In the genomic region with DNA sequence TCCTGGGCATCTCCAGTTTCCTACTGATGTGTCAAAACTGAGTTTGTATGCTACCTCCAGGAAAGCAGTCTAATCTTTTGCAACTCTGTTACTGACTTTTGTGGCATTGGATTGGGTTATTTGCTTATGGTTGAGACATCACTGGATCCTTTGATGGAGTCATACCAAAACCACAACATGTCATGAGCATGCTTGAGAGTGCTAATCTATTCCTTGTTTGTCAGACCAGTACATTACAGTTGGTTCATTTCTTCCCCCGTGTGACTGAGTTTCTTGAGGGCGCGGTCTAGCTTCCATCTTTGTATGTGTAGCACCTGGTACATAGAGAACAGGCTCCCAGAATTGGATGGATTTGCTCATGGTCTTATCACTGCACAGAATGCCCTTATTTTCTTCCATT, we compare ENCODE assay signal across 9 cellular contexts. TPM values are rescaled to one million over a fixed set of nuclear protein-coding genes. Genes with fewer than 3 reads are reported as not detected.
A peak's percentile ranks its signal among the peaks of the same experiment; 100 is the strongest.
DNase-seq lines count a peak whose midpoint lies in the region; ATAC-seq and TF ChIP-seq lines count a peak whose summit lies in the region.
"Had no signal": no experiment of that assay in that cellular context is flagged by ENCODE, and none has a peak within 500 bp of the region (broad histone marks: within the 10 kb centered on the region; RNA-seq: fewer than 3 reads in every experiment).

No MANE protein-coding gene starts in this region.

- H3K4me2 ChIP-seq in H9 (ENCODE audit: insufficient read depth, insufficient read length, low read length), result no peak overlapping the region

- no peak overlapping the region for H3K23ac ChIP-seq in H9 (ENCODE audit: insufficient read length, low read depth, low read length)

- H2BK15ac ChIP-seq in H9 (ENCODE audit: low read depth, low read length), result no peak overlapping the region

- no peak overlapping the region for H2BK5ac ChIP-seq in H9 (ENCODE audit: insufficient read length, low read length)

- no peaks in the 10 kb centered on the region for H3K9me3 ChIP-seq in CD4-positive, alpha-beta T cell (ENCODE audit: control insufficient read depth, low read length)
- no peaks in the 10 kb centered on the region for H3K9me3 ChIP-seq in WERI-Rb-1 (ENCODE audit: severe bottlenecking)
- H3K9me3 ChIP-seq in H9 (ENCODE audit: control insufficient read depth, low read depth, low read length), result no peaks in the 10 kb centered on the region
- H3K9me3 ChIP-seq: sigmoid colon had no signal

- peak; percentile 29 for ATAC-seq in CD4-positive, alpha-beta T cell (ENCODE audit: poor library complexity)
- peak; percentile 71 for ATAC-seq in GM18907 (IDR thresholded peaks at IDR 0.05; ENCODE audit: unreplicated experiment)
- ATAC-seq in HG03025 (IDR thresholded peaks at IDR 0.05; ENCODE audit: low FRiP score, unreplicated experiment), result no peak

- H3K4me3 Mint-ChIP-seq in CD4-positive, alpha-beta T cell, result no peak overlapping the region
- no peak overlapping the region for H3K4me3 Mint-ChIP-seq in H9

- no peak overlapping the region for H4K91ac ChIP-seq in H9 (ENCODE audit: insufficient read length, low read depth, low read length)

- no peaks in the 10 kb centered on the region for H3K23me2 ChIP-seq in H9 (ENCODE audit: insufficient read length, low read depth, low read length, poor library complexity, severe bottlenecking)

- H4K5ac ChIP-seq in H9 (ENCODE audit: insufficient read length, low read depth, low read length), result no peak overlapping the region

- H2BK12ac ChIP-seq in H9 (ENCODE audit: insufficient read length, low read depth, low read length), result no peak overlapping the region

- no peak overlapping the region for H4K8ac ChIP-seq in H9 (replicated peaks; ENCODE audit: insufficient read length, low read depth, low read length)

- H3K4me1 ChIP-seq in H9 (ENCODE audit: insufficient read depth, low read length), result no peaks in the 10 kb centered on the region
- H3K4me1 ChIP-seq: sigmoid colon had no signal

- H3K79me2 ChIP-seq in H9 (ENCODE audit: insufficient read depth, low read length), result no peaks in the 10 kb centered on the region

- H3T11ph ChIP-seq in H9 (ENCODE audit: low read length), result no peak overlapping the region

- H2AFZ ChIP-seq in H9 (ENCODE audit: low read length), result no peak overlapping the region

- CTCF ChIA-PET in CD4-positive, alpha-beta T cell (lab: Charles Lee), result no interaction called here

- H3K36me3 Mint-ChIP-seq in CD4-positive, alpha-beta T cell (ENCODE audit: low read depth), result peaks cover 32% of the 10 kb centered on the region
- peaks cover 2 to 19% (median 16%) of the 10 kb centered on the region in 3 experiments; a peak in 4 of 7 replicates for H3K36me3 Mint-ChIP-seq in H9 (ENCODE audit: insufficient read depth in 1 of 3, low read depth in 3 of 3)

- H3K36me3 ChIP-seq in WERI-Rb-1, result no peaks in the 10 kb centered on the region

- no peak for DNase-seq in CD4-positive, alpha-beta T cell
- DNase-seq in M059J (ENCODE audit: low read depth), result peak; percentile 12
- DNase-seq in epithelial cell of esophagus (ENCODE audit: low read depth), result peak; percentile 79
- no peak for DNase-seq in NCI-H128 (lab: John Stamatoyannopoulos, UW; ENCODE audit: unreplicated experiment)
- DNase-seq in WERI-Rb-1, result no peak
- DNase-seq in H9, result no peak
- DNase-seq: sigmoid colon had no signal

- POLR2A ChIA-PET in CD4-positive, alpha-beta T cell (lab: Charles Lee), result no interaction called here

- intact Hi-C loops in CD4-positive, alpha-beta T cell (cut with DNase I, micrococcal nuclease), result no loop called here

- H2BK20ac ChIP-seq in H9 (ENCODE audit: low read depth, low read length, poor library complexity, severe bottlenecking), result no peak overlapping the region

- no peaks in the 10 kb centered on the region for H3K9me3 Mint-ChIP-seq in CD4-positive, alpha-beta T cell
- H3K9me3 Mint-ChIP-seq in H9, result no peaks in the 10 kb centered on the region

- no peak overlapping the region for H3K27ac ChIP-seq in CD4-positive, alpha-beta T cell (ENCODE audit: low read depth, low read length)
- H3K27ac ChIP-seq in WERI-Rb-1 (no peak overlapping the region), H9 (ENCODE audit: insufficient read length, low read depth, low read length) (no peak overlapping the region)
- H3K27ac ChIP-seq: sigmoid colon had no signal

- H2AK5ac ChIP-seq in H9 (ENCODE audit: insufficient read length, low read length), result no peak overlapping the region

- H3K4me3 ChIP-seq in epithelial cell of esophagus (ENCODE audit: low read length) (no peak overlapping the region), WERI-Rb-1 (ENCODE audit: low read depth, low read length) (no peak overlapping the region)
- H3K4me3 ChIP-seq: sigmoid colon had no signal

- no peaks in the 10 kb centered on the region for H3K27me3 Mint-ChIP-seq in CD4-positive, alpha-beta T cell
- H3K27me3 Mint-ChIP-seq in H9 (ENCODE audit: low read depth), result no peaks in the 10 kb centered on the region

- H3K14ac ChIP-seq in H9 (ENCODE audit: insufficient read depth, low read length), result no peak overlapping the region

- no peak overlapping the region for H3K18ac ChIP-seq in H9 (ENCODE audit: insufficient read length, low read depth, low read length)

- no peak overlapping the region for H3K4ac ChIP-seq in H9 (ENCODE audit: low read depth, low read length)

- no peaks in the 10 kb centered on the region for H3K27me3 ChIP-seq in CD4-positive, alpha-beta T cell (ENCODE audit: control insufficient read depth, insufficient read depth, low read length)
- H3K27me3 ChIP-seq in WERI-Rb-1 (ENCODE audit: insufficient read depth, low read depth, severe bottlenecking) (no peaks in the 10 kb centered on the region), H9 (ENCODE audit: insufficient read depth, low read length) (no peaks in the 10 kb centered on the region)
- H3K27me3 ChIP-seq: sigmoid colon had no signal

- H4K20me1 ChIP-seq in H9 (ENCODE audit: control insufficient read depth, insufficient read depth, insufficient read length), result no peaks in the 10 kb centered on the region

- H2BK120ac ChIP-seq in H9 (ENCODE audit: low read depth, low read length, poor library complexity, severe bottlenecking), result no peak overlapping the region

- H3K56ac ChIP-seq in H9 (ENCODE audit: insufficient read length, low read depth, low read length), result no peak overlapping the region

- H3K27ac Mint-ChIP-seq in CD4-positive, alpha-beta T cell, result no peak overlapping the region
- no peak overlapping the region; a peak in 1 of 7 replicates for H3K27ac Mint-ChIP-seq in H9

- peaks cover 9% of the 10 kb centered on the region for H3K4me1 Mint-ChIP-seq in CD4-positive, alpha-beta T cell (ENCODE audit: low read depth)
- H3K4me1 Mint-ChIP-seq in H9, result no peaks in the 10 kb centered on the region

- no peak overlapping the region for H3K9ac ChIP-seq in H9 (ENCODE audit: extremely low read depth, insufficient read length, low read length)

- TF ChIP-seq CTCF in CD4-positive, alpha-beta T cell (IDR thresholded peaks at IDR 0.05), result no peak
- TF ChIP-seq CTCF in epithelial cell of esophagus (IDR thresholded peaks at IDR 0.05; ENCODE audit: insufficient read depth, low read depth, low read length, missing control alignments) (no peak), WERI-Rb-1 (IDR thresholded peaks at IDR 0.05; ENCODE audit: low read depth, low read length) (no peak), H9 (conservative IDR thresholded peaks at IDR 0.05) (no peak)

- H3K79me1 ChIP-seq in H9 (ENCODE audit: insufficient read depth, low read depth, low read length, poor library complexity, severe bottlenecking), result no peaks in the 10 kb centered on the region

- WGBS in H9 (ENCODE audit: extremely low coverage, insufficient read length, low lambda C conversion rate), result no CpG with 5 or more reads among the region's 3 CpGs

RNA-seq across cellular contexts. Expression of a gene that starts 43.2 kb away (rescaled TPM):
- 10 to 100 TPM; 18.5 to 20.1 TPM for total RNA-seq in CD4-positive, alpha-beta T cell
- total RNA-seq in M059J (2014; rRNA removed; shearing (Covaris generic)), result 26.1 and 29.3 TPM in 2 replicates
- total RNA-seq in H9 (2021), result 99.6 and 103 TPM in 2 replicates

RNA-seq across cellular contexts. Expression of a gene that starts 43.8 kb away (rescaled TPM):
- not detected for total RNA-seq in CD4-positive, alpha-beta T cell
- not detected in 2 replicates for total RNA-seq in M059J (2014; rRNA removed; shearing (Covaris generic))
- total RNA-seq in H9 (2021), result 96.0 and 97.9 TPM in 2 replicates
- total RNA-seq: sigmoid colon had no signal

RNA-seq across cellular contexts. Expression of a gene that starts 53.6 kb away (rescaled TPM):
- 10 to 100 TPM; 15.5 to 17.1 TPM for total RNA-seq in CD4-positive, alpha-beta T cell
- total RNA-seq in M059J (2014; rRNA removed; shearing (Covaris generic)), result 1.2 and 2.6 TPM in 2 replicates
- total RNA-seq in H9 (2021), result 10.6 and 11.1 TPM in 2 replicates

Comparison
In these comparisons a context has a peak if more than half of its experiments do, and no peak if none do; other contexts are left out.
1. DNase-seq: peak in M059J (single experiment) and epithelial cell of esophagus (single experiment); none in CD4-positive, alpha-beta T cell (0 of 10), NCI-H128 (single experiment), WERI-Rb-1 (single experiment) and H9 (single experiment).
2. RNA of a gene that starts 43.8 kb away (total RNA-seq): 96.0 to 97.9 TPM in H9; not detected in CD4-positive, alpha-beta T cell and not detected in M059J; every median in the first group is over 10 times any median in the second.